ENCODE assay signal across 20 cellular contexts in the genomic region with DNA sequence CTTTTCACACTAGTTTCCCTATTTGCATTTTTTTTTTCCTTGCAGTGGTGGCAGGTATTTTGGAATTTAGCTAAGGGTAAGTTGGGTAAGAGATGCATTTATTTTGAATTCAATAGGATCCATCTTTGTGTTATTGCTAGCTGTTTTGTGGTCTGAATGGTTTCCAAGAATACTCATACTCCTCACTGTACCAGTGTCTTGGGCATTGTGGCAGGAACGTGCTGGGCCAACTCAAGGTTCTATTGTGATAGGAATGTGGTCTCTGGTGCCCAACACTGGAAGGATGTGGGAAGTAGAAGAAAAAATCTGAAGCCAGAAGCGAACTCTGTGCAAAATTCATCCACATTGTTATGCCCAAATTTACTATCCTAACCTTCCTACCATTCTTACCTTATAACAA.
A peak's percentile ranks its signal among the peaks of the same experiment; 100 is the strongest.
DNase-seq lines count a peak whose midpoint lies in the region; ATAC-seq, FAIRE-seq and TF ChIP-seq lines count a peak whose summit lies in the region.
"Had no signal": no experiment of that assay in that cellular context is flagged by ENCODE, and none has a peak within 500 bp of the region (broad histone marks: within the 10 kb centered on the region; RNA-seq: fewer than 3 reads in every experiment).

No MANE protein-coding gene starts in this region.

- CTCF ChIA-PET in H1 (lab: Charles Lee; ENCODE audit: partially characterized antibody): interaction anchor here (1.1 kb wide), 2 partner anchors 11 to 37 kb away, joined by 3 to 4 read pairs; no protein-coding TSS in a partner anchor

- H3K56ac ChIP-seq in H1 (replicated peaks; ENCODE audit: insufficient read length, low read depth, low read length): no peak overlapping the region

- no peaks in the 10 kb centered on the region for H3F3A ChIP-seq in smooth muscle cell (ENCODE audit: low read depth)

- H3K27ac Mint-ChIP-seq in osteocyte (ENCODE audit: unreplicated experiment): peak overlapping the region; percentile 33
- H3K27ac Mint-ChIP-seq: CD8-positive, alpha-beta T cell had no signal

- FAIRE-seq in H1 (lab: Jason Lieb, UNC): no peak
- FAIRE-seq: A549, D721Med had no signal

- no peak for TF ChIP-seq EP300 in H1 (IDR thresholded peaks at IDR 0.05; ENCODE audit: borderline replicate concordance in 1 of 2, low read depth in 2 of 2, low read length in 2 of 2)

- no peak overlapping the region for H2BK20ac ChIP-seq in H1 (ENCODE audit: low read length)

- H3K9me3 ChIP-seq in H1 (ENCODE audit: insufficient read depth in 2 of 2, low read depth in 1 of 2, low read length in 1 of 2) (no peaks in the 10 kb centered on the region), right lobe of liver (no peaks in the 10 kb centered on the region), smooth muscle cell (replicated peaks; ENCODE audit: low read depth) (no peaks in the 10 kb centered on the region)
- H3K9me3 ChIP-seq: A549, BLaER1, SJCRH30 had no signal

- H2BK15ac ChIP-seq in H1 (ENCODE audit: low read length): no peak overlapping the region

- H3K23ac ChIP-seq in H1 (ENCODE audit: insufficient read length): no peak overlapping the region

- no peak for ATAC-seq in right lobe of liver
- ATAC-seq: A549; CD8-positive, alpha-beta T cell; HCT116 had no signal

- H3K23me2 ChIP-seq in H1 (ENCODE audit: low read depth, low read length): no peaks in the 10 kb centered on the region

- H3K9me3 Mint-ChIP-seq in osteocyte (ENCODE audit: unreplicated experiment): no peaks in the 10 kb centered on the region
- H3K9me3 Mint-ChIP-seq: CD8-positive, alpha-beta T cell had no signal

- no peaks in the 10 kb centered on the region for H3K27me3 Mint-ChIP-seq in osteocyte (ENCODE audit: unreplicated experiment)

- no peak overlapping the region for H3K27ac ChIP-seq in H1 (ENCODE audit: low read depth, low read length)
- no peak overlapping the region for H3K27ac ChIP-seq in right lobe of liver
- no peak overlapping the region for H3K27ac ChIP-seq in smooth muscle cell (ENCODE audit: low read depth)
- H3K27ac ChIP-seq: A549, BLaER1, SJCRH30 had no signal

- H2BK12ac ChIP-seq in H1 (ENCODE audit: low read depth, low read length): no peak overlapping the region

- intact Hi-C loops in right lobe of liver (cut with DNase I): no loop called here

- H2AK5ac ChIP-seq in H1 (ENCODE audit: low read depth, low read length): no peak overlapping the region

- WGBS in H1 (ENCODE audit: extremely low coverage in 1 of 2, insufficient coverage in 1 of 2, insufficient read length in 1 of 2, insufficient replicate concordance in 2 of 2, low coverage in 1 of 2, low lambda C conversion rate in 2 of 2, missing lambda C conversion rate in 1 of 2), 2 experiments: 86% methylated on average over 2 of the region's 2 CpGs; no CpG with 5 or more reads in 1 of the 2 experiments
- 78% methylated on average over 2 of the region's 2 CpGs for WGBS in right lobe of liver (ENCODE audit: insufficient coverage, low coverage, low lambda C conversion rate, missing lambda C conversion rate)
- WGBS in smooth muscle cell (ENCODE audit: low lambda C conversion rate): 100% methylated on average over 2 of the region's 2 CpGs

- H2BK120ac ChIP-seq in H1 (replicated peaks; ENCODE audit: low read depth, low read length): no peak overlapping the region

- H3K4me3 ChIP-seq in H1 (ENCODE audit: extremely low read depth in 1 of 4, insufficient read depth in 2 of 4, low read depth in 3 of 4, low read length in 4 of 4) (no peak overlapping the region), right lobe of liver (no peak overlapping the region), smooth muscle cell (no peak overlapping the region)
- H3K4me3 ChIP-seq: A549, BLaER1, SJCRH30 had no signal

- no peak overlapping the region for H2BK5ac ChIP-seq in H1 (ENCODE audit: low read depth, low read length)

- no peak overlapping the region for H3K4me3 Mint-ChIP-seq in osteocyte (ENCODE audit: unreplicated experiment)
- H3K4me3 Mint-ChIP-seq: CD8-positive, alpha-beta T cell had no signal

- H3K79me1 ChIP-seq in H1 (ENCODE audit: low read depth, low read length): no peaks in the 10 kb centered on the region

- H3K36me3 Mint-ChIP-seq in osteocyte (ENCODE audit: unreplicated experiment): no peaks in the 10 kb centered on the region
- H3K36me3 Mint-ChIP-seq: CD8-positive, alpha-beta T cell had no signal

- H3K36me3 ChIP-seq in H1 (ENCODE audit: control insufficient read depth in 2 of 4, insufficient read depth in 4 of 4, low read length in 3 of 4): no peaks in the 10 kb centered on the region
- H3K36me3 ChIP-seq in right lobe of liver: no peaks in the 10 kb centered on the region
- H3K36me3 ChIP-seq in smooth muscle cell (ENCODE audit: low read depth): no peaks in the 10 kb centered on the region
- H3K36me3 ChIP-seq: BLaER1, SJCRH30 had no signal

- H4K20me1 ChIP-seq in H1 (replicated peaks in 1 of 2; ENCODE audit: control insufficient read depth in 1 of 2, insufficient read depth in 2 of 2, low read length in 2 of 2) (no peaks in the 10 kb centered on the region), smooth muscle cell (ENCODE audit: low read depth) (peaks cover 12% of the 10 kb centered on the region)
- H4K20me1 ChIP-seq: BLaER1 had no signal

- no peak overlapping the region for H3K14ac ChIP-seq in H1 (ENCODE audit: insufficient read length)

- DNase-seq in H4 (ENCODE audit: low spot score): peak; percentile 13
- peak; percentile 80 for DNase-seq in NCI-H226
- no peak for DNase-seq in H1 (ENCODE audit: low read depth in 1 of 2, low spot score in 2 of 2)
- no peak for DNase-seq in osteocyte (ENCODE audit: extremely low spot score, unreplicated experiment)
- no peak for DNase-seq in DMS153 treated with DMSO at 0.1 percent for 48 hours (lab: John Stamatoyannopoulos, UW; ENCODE audit: unreplicated experiment)
- no peak for DNase-seq in right lobe of liver
- no peak for DNase-seq in smooth muscle cell (lab: John Stamatoyannopoulos, UW; ENCODE audit: unreplicated experiment)
- DNase-seq in activated T-cell treated with anti-CD3 and anti-CD28 coated beads for 4 hours: no peak
- DNase-seq: CD8-positive, alpha-beta T cell; DMS79 treated with DMSO at 0.1 percent for 48 hours; KBM-7; NCI-H1048; NCI-H1436; NCI-H1930; NCI-H526; SJCRH30 had no signal

- H4K5ac ChIP-seq in H1 (ENCODE audit: insufficient read length, low read depth, low read length): no peak overlapping the region

- H3K27me3 ChIP-seq in H1 (replicated peaks in 1 of 4; ENCODE audit: control insufficient read depth in 3 of 4, extremely low read depth in 1 of 4, insufficient read depth in 3 of 4, low read length in 3 of 4) (no peaks in the 10 kb centered on the region), right lobe of liver (no peaks in the 10 kb centered on the region), smooth muscle cell (ENCODE audit: low read depth) (no peaks in the 10 kb centered on the region)
- H3K27me3 ChIP-seq: BLaER1, SJCRH30 had no signal

- H3K4me1 ChIP-seq in H1 (replicated peaks in 1 of 4; ENCODE audit: control insufficient read depth in 3 of 4, insufficient read depth in 4 of 4, low read length in 3 of 4): peaks cover 0 to 13% (median 4%) of the 10 kb centered on the region in 4 experiments; a peak in 4 of 7 replicates
- no peaks in the 10 kb centered on the region for H3K4me1 ChIP-seq in right lobe of liver
- no peaks in the 10 kb centered on the region for H3K4me1 ChIP-seq in smooth muscle cell (ENCODE audit: low read depth)
- H3K4me1 ChIP-seq: A549 had no signal

- H3K4me1 Mint-ChIP-seq in osteocyte (ENCODE audit: unreplicated experiment): peaks cover 40% of the 10 kb centered on the region

- H3K4me2 ChIP-seq in H1 (ENCODE audit: insufficient read depth in 1 of 2, low read depth in 2 of 2, low read length in 2 of 2): no peak overlapping the region
- H3K4me2 ChIP-seq in smooth muscle cell: no peak overlapping the region
- H3K4me2 ChIP-seq: A549, BLaER1 had no signal

- POLR2A ChIA-PET in H1 (lab: Charles Lee; ENCODE audit: partially characterized antibody): no interaction called here

- H3K9ac ChIP-seq in H1 (replicated peaks in 1 of 4; ENCODE audit: extremely low read depth in 1 of 4, low read depth in 3 of 4, low read length in 3 of 4): no peak overlapping the region
- H3K9ac ChIP-seq in smooth muscle cell (ENCODE audit: low read depth): no peak overlapping the region
- H3K9ac ChIP-seq: BLaER1 had no signal

- no peaks in the 10 kb centered on the region for H3K79me2 ChIP-seq in H1 (ENCODE audit: control insufficient read depth in 1 of 2, insufficient read depth in 2 of 2, low read length in 2 of 2)
- H3K79me2 ChIP-seq in smooth muscle cell (ENCODE audit: low read depth): peaks cover 99% of the 10 kb centered on the region

- H4K8ac ChIP-seq in H1 (ENCODE audit: extremely low read depth, insufficient read depth, low read length): no peak overlapping the region

- no peak overlapping the region for H3K18ac ChIP-seq in H1 (ENCODE audit: extremely low read depth, low read length)

- H4K91ac ChIP-seq in H1 (replicated peaks; ENCODE audit: insufficient read length, low read length): no peak overlapping the region

- no peak overlapping the region for H3K4ac ChIP-seq in H1 (replicated peaks; ENCODE audit: insufficient read length, low read depth, low read length)

- TF ChIP-seq RAD21 in H1 (IDR thresholded peaks at IDR 0.05 in 1 of 2, conservative IDR thresholded peaks at IDR 0.05 in 1 of 2; ENCODE audit: low read depth in 2 of 2, low read length in 2 of 2): peak; percentile 15 to 16; a peak in 2 of 4 replicates

- TF ChIP-seq POLR2A in H1 (IDR thresholded peaks at IDR 0.05; ENCODE audit: control extremely low read depth in 1 of 2, low read depth in 2 of 2, low read length in 2 of 2): no peak
- no peak for TF ChIP-seq POLR2A in right lobe of liver (IDR thresholded peaks at IDR 0.05)

- H2AFZ ChIP-seq in H1 (ENCODE audit: low read length) (no peak overlapping the region; the same call in 1 of the 2 replicates), smooth muscle cell (ENCODE audit: low read depth) (no peak overlapping the region)

- TF ChIP-seq CTCF in H1 (IDR thresholded peaks at IDR 0.05; ENCODE audit: control extremely low read depth in 1 of 3, insufficient read depth in 1 of 3, low read depth in 1 of 3, low read length in 3 of 3) (no peak), osteocyte (IDR thresholded peaks at IDR 0.05) (peak; percentile 23), right lobe of liver (IDR thresholded peaks at IDR 0.05) (no peak), smooth muscle cell (IDR thresholded peaks at IDR 0.05; ENCODE audit: borderline replicate concordance, insufficient read depth, poor library complexity, severe bottlenecking) (no peak)

TF ChIP-seq in H1, 55 proteins besides CTCF, POLR2A, EP300 and RAD21 (continues in another document):
- TF ChIP-seq KDM5A (IDR thresholded peaks at IDR 0.05; ENCODE audit: low read length) (no peak), CHD1 (IDR thresholded peaks at IDR 0.05; ENCODE audit: low read depth, low read length) (no peak), HDAC6 (IDR thresholded peaks at IDR 0.05; ENCODE audit: low read depth, low read length) (no peak), HDAC2 (IDR thresholded peaks at IDR 0.05; ENCODE audit: borderline replicate concordance in 1 of 2, low read depth in 2 of 2, low read length in 2 of 2) (no peak), CHD2 (IDR thresholded peaks at IDR 0.05; ENCODE audit: low read length) (no peak)
- TF ChIP-seq, protein P1, sequence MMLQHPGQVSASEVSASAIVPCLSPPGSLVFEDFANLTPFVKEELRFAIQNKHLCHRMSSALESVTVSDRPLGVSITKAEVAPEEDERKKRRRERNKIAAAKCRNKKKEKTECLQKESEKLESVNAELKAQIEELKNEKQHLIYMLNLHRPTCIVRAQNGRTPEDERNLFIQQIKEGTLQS (IDR thresholded peaks at IDR 0.05; ENCODE audit: insufficient read depth, low read depth, low read length): no peak

Comparison
In these comparisons a context has a peak if more than half of its experiments do, and no peak if none do; other contexts are left out.
1. DNase-seq: peak in H4 (single experiment) and NCI-H226 (single experiment); none in H1 (0 of 2), osteocyte (single experiment), DMS153 treated with DMSO at 0.1 percent for 48 hours (single experiment), right lobe of liver (0 of 3), smooth muscle cell (single experiment) and activated T-cell treated with anti-CD3 and anti-CD28 coated beads for 4 hours (single experiment).